In the genomic region with DNA sequence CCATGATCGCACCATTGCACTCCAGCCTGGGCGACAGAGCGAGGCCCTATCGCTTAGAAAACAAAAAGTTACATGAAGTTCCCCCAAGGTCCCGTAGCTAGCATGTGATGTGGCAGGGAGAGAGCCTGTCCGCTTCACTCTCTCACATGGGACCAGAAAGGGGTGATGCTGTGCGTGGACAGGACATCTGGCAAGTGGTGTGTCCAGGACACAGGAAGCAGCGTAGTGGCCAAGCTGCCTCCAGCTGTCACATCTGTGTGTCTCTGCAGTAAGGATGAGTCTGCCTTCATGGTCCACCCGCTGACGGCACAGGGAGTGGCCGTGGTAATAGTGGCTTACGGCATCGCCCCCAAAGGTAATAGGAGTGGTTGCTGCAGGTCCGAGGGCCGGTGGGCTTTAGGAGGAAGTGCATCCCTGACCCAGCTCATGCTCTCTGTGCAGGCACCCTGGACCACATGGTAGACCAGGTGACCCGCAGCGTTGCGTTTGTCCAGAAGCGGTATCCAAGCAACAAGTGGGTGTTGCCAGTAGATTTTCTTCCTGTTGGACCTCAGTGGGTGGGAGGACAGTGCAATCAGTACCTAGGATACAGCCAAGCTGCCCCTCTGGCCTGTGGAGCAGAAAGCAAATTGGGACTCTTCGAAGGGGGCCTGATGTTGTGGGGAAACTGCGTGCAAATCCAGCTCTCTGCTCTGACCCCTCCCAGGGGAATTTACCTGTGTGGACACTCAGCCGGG, we compare ENCODE assay signal across 25 cellular contexts. TPM values are rescaled to one million over a fixed set of nuclear protein-coding genes. Genes with fewer than 3 reads are reported as not detected.
"Had no signal": no experiment of that assay in that cellular context is flagged by ENCODE, and none has a peak within 500 bp of the region (broad histone marks: within the 10 kb centered on the region; RNA-seq: fewer than 3 reads in every experiment).

No MANE protein-coding gene starts in this region.

- H3K9me3 ChIP-seq: esophagus muscularis mucosa, gastroesophageal sphincter, heart left ventricle, prostate gland, right atrium auricular region, tibial artery had no signal

- DNase-seq: activated CD4-positive, alpha-beta T cell treated with anti-CD3 and anti-CD28 coated beads for 1 hour; activated effector memory CD4-positive, alpha-beta T cell treated with anti-CD3 and anti-CD28 coated beads, Interleukin-2, amount 50 U/mL, for 16 hours; activated T-cell treated with anti-CD3 and anti-CD28 coated beads, Interleukin-2, amount 50 U/mL, for 72 hours; effector memory CD4-positive, alpha-beta T cell; heart left ventricle; kidney glomerular epithelial cell; naive B cell; stimulated activated CD4-positive, alpha-beta T cell treated with anti-CD3 and anti-CD28 coated beads, Interleukin-2, amount 100 ng/mL, for 24 hours; stimulated activated naive CD4-positive, alpha-beta T cell treated with Interleukin-2 at 50 U/mL for 16 hours; T-helper 17 cell; tibial artery; WERI-Rb-1 had no signal

- H3K27ac ChIP-seq: esophagus muscularis mucosa, gastroesophageal sphincter, heart left ventricle, prostate gland, right atrium auricular region, tibial artery, WERI-Rb-1 had no signal

- H3K27me3 ChIP-seq: esophagus muscularis mucosa, gastroesophageal sphincter, heart left ventricle, right atrium auricular region, tibial artery had no signal

- ATAC-seq: activated T-cell treated with anti-CD3 and anti-CD28 coated beads, Interleukin-2, amount 50 U/mL, for 72 hours; gastroesophageal sphincter; heart left ventricle; T-helper 17 cell had no signal

- H3K4me3 ChIP-seq: esophagus muscularis mucosa, gastroesophageal sphincter, heart left ventricle, prostate gland, right atrium auricular region, tibial artery had no signal

- H3K36me3 ChIP-seq: prostate gland had no signal

- H3K4me1 ChIP-seq: esophagus muscularis mucosa, gastroesophageal sphincter, right atrium auricular region had no signal

RNA-seq across cellular contexts. Expression of a gene that starts 26.9 kb away (rescaled TPM):
- total RNA-seq: activated CD8-positive, alpha-beta memory T cell treated with anti-CD3 and anti-CD28 coated beads for 36 hours; activated T-cell treated with anti-CD3 and anti-CD28 coated beads, Interleukin-2, amount 50 U/mL, for 72 hours; astrocyte; esophagus muscularis mucosa; gastroesophageal sphincter; heart left ventricle; liver; mononuclear cell; neural crest cell; osteocyte; prostate gland; right atrium auricular region; skeletal muscle tissue; subcutaneous adipose tissue; T-helper 17 cell; urinary bladder had no signal
- polyA plus RNA-seq: heart left ventricle, urinary bladder had no signal
